1 cellular context compared by ENCODE assay signal in genomic region chr2:208012449-208012848, GRCh38.
TF ChIP-seq lines count a peak whose summit lies in the region.

No MANE protein-coding gene starts in this region.

TF ChIP-seq in K562, 482 proteins besides CTCF, POLR2A, EP300 and RAD21 (continued from another document and continues in another):
- TF ChIP-seq CUX1 (CRISPR knock-in tag; IDR thresholded peaks at IDR 0.05) (no peak), NBN (IDR thresholded peaks at IDR 0.05; ENCODE audit: low read depth) (no peak), HDAC2 (IDR thresholded peaks at IDR 0.05) (no peak), ZFPM2 (CRISPR knock-in tag; IDR thresholded peaks at IDR 0.05) (no peak), MCM2 (IDR thresholded peaks at IDR 0.05; ENCODE audit: low read depth) (no peak), POLR3A (IDR thresholded peaks at IDR 0.05; ENCODE audit: borderline replicate concordance, extremely low read depth, insufficient read depth, insufficient read length) (no peak), DDX20 (tag; IDR thresholded peaks at IDR 0.05; ENCODE audit: low read depth) (no peak), ZNF140 (CRISPR knock-in tag; IDR thresholded peaks at IDR 0.05) (no peak), ZNF830 (CRISPR knock-in tag; IDR thresholded peaks at IDR 0.05) (no peak), CXXC5 (CRISPR knock-in tag; IDR thresholded peaks at IDR 0.05) (no peak), YY1 (IDR thresholded peaks at IDR 0.05; ENCODE audit: borderline replicate concordance in 1 of 3, control insufficient read depth in 1 of 3, extremely low read depth in 1 of 3, insufficient read depth in 3 of 3, insufficient read length in 1 of 3, insufficient replicate concordance in 2 of 3, low read depth in 1 of 3, low read length in 2 of 3) (no peak), CBX3 (IDR thresholded peaks at IDR 0.05; ENCODE audit: borderline replicate concordance in 1 of 2, low read length in 2 of 2) (no peak), ESRRA (IDR thresholded peaks at IDR 0.05; ENCODE audit: borderline replicate concordance, low read depth) (no peak), PHB2 (IDR thresholded peaks at IDR 0.05; ENCODE audit: low read depth) (no peak), NCOR1 (IDR thresholded peaks at IDR 0.05) (no peak), CBX5 (IDR thresholded peaks at IDR 0.05; ENCODE audit: borderline replicate concordance, low read depth) (no peak), FOXA1 (IDR thresholded peaks at IDR 0.05; ENCODE audit: borderline replicate concordance) (no peak), ZC3H4 (CRISPR knock-in tag; IDR thresholded peaks at IDR 0.05; ENCODE audit: borderline replicate concordance) (no peak), RHOXF2B (CRISPR knock-in tag; conservative IDR thresholded peaks at IDR 0.05) (no peak), TCFL5 (CRISPR knock-in tag; conservative IDR thresholded peaks at IDR 0.05) (no peak), U2AF2 (optimal IDR thresholded peaks at IDR 0.05; ENCODE audit: low read depth, low read length) (no peak), SAFB (IDR thresholded peaks at IDR 0.05; ENCODE audit: borderline replicate concordance, low read depth, low read length) (no peak), ASH1L (IDR thresholded peaks at IDR 0.05; ENCODE audit: borderline replicate concordance, low read depth, partially characterized antibody) (no peak), TRIM28 (IDR thresholded peaks at IDR 0.05) (no peak), NR1H2 (CRISPR knock-in tag; IDR thresholded peaks at IDR 0.05) (no peak), NFYB (IDR thresholded peaks at IDR 0.05; ENCODE audit: extremely low read depth, insufficient read length) (no peak), PHTF2 (CRISPR knock-in tag; IDR thresholded peaks at IDR 0.05) (no peak), ZBTB49 (CRISPR knock-in tag; IDR thresholded peaks at IDR 0.05; ENCODE audit: borderline replicate concordance) (no peak), PHF21A (IDR thresholded peaks at IDR 0.05; ENCODE audit: borderline replicate concordance, low read depth) (no peak), MAZ (CRISPR knock-in tag; conservative IDR thresholded peaks at IDR 0.05 in 1 of 2, IDR thresholded peaks at IDR 0.05 in 1 of 2) (no peak), ZNF589 (CRISPR knock-in tag; IDR thresholded peaks at IDR 0.05; ENCODE audit: low read depth) (no peak), ZNF24 (IDR thresholded peaks at IDR 0.05) (no peak), ZNF57 (CRISPR knock-in tag; IDR thresholded peaks at IDR 0.05) (no peak), SRF (CRISPR knock-in tag; IDR thresholded peaks at IDR 0.05) (no peak), ETV6 (IDR thresholded peaks at IDR 0.05; ENCODE audit: borderline replicate concordance in 1 of 2, low read depth in 2 of 2, low read length in 1 of 2) (no peak), ETV6 (CRISPR knock-in tag; IDR thresholded peaks at IDR 0.05; ENCODE audit: borderline replicate concordance) (no peak), SAFB2 (IDR thresholded peaks at IDR 0.05; ENCODE audit: borderline replicate concordance, low read depth, low read length, severe bottlenecking) (no peak), SRSF1 (IDR thresholded peaks at IDR 0.05; ENCODE audit: low read depth, low read length) (no peak), ZC3H8 (IDR thresholded peaks at IDR 0.05) (no peak), POLR2H (tag; IDR thresholded peaks at IDR 0.05; ENCODE audit: low read depth) (no peak)
- TF ChIP-seq, protein P1, sequence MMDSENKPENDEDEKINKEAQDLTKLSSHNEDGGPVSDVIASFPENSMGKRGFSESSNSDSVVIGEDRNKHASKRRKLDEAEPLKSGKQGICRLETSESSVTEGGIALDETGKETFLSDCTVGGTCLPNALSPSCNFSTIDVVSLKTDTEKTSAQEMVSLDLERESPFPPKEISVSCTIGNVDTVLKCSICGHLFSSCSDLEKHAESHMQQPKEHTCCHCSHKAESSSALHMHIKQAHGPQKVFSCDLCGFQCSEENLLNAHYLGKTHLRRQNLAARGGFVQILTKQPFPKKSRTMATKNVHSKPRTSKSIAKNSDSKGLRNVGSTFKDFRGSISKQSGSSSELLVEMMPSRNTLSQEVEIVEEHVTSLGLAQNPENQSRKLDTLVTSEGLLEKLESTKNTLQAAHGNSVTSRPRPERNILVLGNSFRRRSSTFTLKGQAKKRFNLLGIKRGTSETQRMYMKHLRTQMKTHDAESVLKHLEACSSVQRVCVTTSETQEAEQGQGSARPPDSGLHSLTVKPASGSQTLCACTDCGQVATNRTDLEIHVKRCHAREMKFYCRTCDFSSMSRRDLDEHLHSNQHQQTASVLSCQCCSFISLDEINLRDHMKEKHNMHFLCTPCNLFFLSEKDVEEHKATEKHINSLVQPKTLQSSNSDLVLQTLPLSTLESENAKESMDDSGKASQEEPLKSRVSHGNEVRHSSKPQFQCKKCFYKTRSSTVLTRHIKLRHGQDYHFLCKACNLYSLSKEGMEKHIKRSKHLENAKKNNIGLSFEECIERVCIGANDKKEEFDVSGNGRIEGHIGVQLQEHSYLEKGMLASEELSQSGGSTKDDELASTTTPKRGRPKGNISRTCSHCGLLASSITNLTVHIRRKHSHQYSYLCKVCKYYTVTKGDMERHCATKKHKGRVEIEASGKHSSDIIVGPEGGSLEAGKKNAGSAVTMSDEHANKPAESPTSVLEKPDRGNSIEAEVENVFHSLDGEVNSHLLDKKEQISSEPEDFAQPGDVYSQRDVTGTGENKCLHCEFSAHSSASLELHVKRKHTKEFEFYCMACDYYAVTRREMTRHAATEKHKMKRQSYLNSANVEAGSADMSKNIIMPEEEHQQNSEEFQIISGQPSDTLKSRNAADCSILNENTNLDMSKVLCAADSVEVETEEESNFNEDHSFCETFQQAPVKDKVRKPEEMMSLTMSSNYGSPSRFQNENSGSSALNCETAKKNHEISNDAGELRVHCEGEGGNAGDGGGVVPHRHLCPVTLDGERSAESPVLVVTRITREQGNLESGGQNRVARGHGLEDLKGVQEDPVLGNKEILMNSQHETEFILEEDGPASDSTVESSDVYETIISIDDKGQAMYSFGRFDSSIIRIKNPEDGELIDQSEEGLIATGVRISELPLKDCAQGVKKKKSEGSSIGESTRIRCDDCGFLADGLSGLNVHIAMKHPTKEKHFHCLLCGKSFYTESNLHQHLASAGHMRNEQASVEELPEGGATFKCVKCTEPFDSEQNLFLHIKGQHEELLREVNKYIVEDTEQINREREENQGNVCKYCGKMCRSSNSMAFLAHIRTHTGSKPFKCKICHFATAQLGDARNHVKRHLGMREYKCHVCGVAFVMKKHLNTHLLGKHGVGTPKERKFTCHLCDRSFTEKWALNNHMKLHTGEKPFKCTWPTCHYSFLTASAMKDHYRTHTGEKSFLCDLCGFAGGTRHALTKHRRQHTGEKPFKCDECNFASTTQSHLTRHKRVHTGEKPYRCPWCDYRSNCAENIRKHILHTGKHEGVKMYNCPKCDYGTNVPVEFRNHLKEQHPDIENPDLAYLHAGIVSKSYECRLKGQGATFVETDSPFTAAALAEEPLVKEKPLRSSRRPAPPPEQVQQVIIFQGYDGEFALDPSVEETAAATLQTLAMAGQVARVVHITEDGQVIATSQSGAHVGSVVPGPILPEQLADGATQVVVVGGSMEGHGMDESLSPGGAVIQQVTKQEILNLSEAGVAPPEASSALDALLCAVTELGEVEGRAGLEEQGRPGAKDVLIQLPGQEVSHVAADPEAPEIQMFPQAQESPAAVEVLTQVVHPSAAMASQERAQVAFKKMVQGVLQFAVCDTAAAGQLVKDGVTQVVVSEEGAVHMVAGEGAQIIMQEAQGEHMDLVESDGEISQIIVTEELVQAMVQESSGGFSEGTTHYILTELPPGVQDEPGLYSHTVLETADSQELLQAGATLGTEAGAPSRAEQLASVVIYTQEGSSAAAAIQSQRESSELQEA (IDR thresholded peaks at IDR 0.05; ENCODE audit: low read depth) = no peak
- TF ChIP-seq, protein P2, sequence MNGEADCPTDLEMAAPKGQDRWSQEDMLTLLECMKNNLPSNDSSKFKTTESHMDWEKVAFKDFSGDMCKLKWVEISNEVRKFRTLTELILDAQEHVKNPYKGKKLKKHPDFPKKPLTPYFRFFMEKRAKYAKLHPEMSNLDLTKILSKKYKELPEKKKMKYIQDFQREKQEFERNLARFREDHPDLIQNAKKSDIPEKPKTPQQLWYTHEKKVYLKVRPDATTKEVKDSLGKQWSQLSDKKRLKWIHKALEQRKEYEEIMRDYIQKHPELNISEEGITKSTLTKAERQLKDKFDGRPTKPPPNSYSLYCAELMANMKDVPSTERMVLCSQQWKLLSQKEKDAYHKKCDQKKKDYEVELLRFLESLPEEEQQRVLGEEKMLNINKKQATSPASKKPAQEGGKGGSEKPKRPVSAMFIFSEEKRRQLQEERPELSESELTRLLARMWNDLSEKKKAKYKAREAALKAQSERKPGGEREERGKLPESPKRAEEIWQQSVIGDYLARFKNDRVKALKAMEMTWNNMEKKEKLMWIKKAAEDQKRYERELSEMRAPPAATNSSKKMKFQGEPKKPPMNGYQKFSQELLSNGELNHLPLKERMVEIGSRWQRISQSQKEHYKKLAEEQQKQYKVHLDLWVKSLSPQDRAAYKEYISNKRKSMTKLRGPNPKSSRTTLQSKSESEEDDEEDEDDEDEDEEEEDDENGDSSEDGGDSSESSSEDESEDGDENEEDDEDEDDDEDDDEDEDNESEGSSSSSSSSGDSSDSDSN (IDR thresholded peaks at IDR 0.05; ENCODE audit: borderline replicate concordance in 1 of 2, low read depth in 2 of 2, low read length in 2 of 2) = 0 out of 4 replicates have a peak, but pooled peaks of 1 of the 2 experiments have one; percentile 38
- TF ChIP-seq, protein P3, sequence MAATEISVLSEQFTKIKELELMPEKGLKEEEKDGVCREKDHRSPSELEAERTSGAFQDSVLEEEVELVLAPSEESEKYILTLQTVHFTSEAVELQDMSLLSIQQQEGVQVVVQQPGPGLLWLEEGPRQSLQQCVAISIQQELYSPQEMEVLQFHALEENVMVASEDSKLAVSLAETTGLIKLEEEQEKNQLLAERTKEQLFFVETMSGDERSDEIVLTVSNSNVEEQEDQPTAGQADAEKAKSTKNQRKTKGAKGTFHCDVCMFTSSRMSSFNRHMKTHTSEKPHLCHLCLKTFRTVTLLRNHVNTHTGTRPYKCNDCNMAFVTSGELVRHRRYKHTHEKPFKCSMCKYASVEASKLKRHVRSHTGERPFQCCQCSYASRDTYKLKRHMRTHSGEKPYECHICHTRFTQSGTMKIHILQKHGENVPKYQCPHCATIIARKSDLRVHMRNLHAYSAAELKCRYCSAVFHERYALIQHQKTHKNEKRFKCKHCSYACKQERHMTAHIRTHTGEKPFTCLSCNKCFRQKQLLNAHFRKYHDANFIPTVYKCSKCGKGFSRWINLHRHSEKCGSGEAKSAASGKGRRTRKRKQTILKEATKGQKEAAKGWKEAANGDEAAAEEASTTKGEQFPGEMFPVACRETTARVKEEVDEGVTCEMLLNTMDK (IDR thresholded peaks at IDR 0.05; ENCODE audit: borderline replicate concordance, insufficient read depth, low read depth, low read length, poor library complexity, severe bottlenecking) = no peak
- TF ChIP-seq, protein P4, sequence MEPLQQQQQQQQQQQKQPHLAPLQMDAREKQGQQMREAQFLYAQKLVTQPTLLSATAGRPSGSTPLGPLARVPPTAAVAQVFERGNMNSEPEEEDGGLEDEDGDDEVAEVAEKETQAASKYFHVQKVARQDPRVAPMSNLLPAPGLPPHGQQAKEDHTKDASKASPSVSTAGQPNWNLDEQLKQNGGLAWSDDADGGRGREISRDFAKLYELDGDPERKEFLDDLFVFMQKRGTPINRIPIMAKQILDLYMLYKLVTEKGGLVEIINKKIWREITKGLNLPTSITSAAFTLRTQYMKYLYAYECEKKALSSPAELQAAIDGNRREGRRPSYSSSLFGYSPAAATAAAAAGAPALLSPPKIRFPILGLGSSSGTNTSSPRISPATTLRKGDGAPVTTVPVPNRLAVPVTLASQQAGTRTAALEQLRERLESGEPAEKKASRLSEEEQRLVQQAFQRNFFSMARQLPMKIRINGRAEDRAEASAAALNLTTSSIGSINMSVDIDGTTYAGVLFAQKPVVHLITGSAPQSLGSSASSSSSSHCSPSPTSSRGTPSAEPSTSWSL (CRISPR knock-in tag; IDR thresholded peaks at IDR 0.05; ENCODE audit: borderline replicate concordance) = no peak
